8 cellular contexts compared by ENCODE assay signal in the genomic region with DNA sequence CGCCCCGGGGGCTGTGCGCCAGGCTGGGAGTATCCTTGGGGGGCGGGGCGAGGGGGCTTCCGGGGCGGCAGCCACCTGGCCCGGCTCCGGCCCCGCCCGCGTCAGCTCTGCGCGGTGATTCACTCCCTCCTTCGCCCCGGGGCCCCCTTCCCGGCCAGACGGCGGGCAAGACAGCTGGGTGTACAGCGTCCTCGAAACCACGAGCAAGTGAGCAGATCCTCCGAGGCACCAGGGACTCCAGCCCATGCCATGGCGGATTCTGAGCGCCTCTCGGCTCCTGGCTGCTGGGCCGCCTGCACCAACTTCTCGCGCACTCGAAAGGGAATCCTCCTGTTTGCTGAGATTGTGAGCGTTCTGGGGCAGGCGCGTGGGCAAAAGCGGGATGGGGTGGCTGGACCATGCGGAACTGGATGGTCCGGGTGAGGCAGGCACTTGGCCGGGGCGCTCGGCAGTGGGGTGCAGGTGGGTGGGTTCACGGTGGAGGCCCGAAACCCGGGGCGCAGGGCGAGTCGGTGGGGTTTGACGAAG. TPM values are rescaled to one million over a fixed set of nuclear protein-coding genes. Genes with fewer than 3 reads are reported as not detected.
DNase-seq lines count a peak whose midpoint lies in the region; ATAC-seq and TF ChIP-seq lines count a peak whose summit lies in the region.

A gene with protein sequence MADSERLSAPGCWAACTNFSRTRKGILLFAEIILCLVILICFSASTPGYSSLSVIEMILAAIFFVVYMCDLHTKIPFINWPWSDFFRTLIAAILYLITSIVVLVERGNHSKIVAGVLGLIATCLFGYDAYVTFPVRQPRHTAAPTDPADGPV (plus strand): TSS at position 147 of the 528 bp plus-strand sequence. CDS start 103 bp downstream, at position 250.

- DNase-seq in NCI-H2107 (lab: John Stamatoyannopoulos, UW) (peak; percentile 19), NCI-H2107 treated with DMSO at 0.1 percent for 48 hours (lab: John Stamatoyannopoulos, UW; ENCODE audit: unreplicated experiment) (no peak), SJSA1 (ENCODE audit: low read depth in 1 of 2, low spot score in 2 of 2) (peak; percentile 52 to 66), left ventricle myocardium inferior (peak; percentile 52), sigmoid colon (peak; percentile 85), superior temporal gyrus (ENCODE audit: extremely low spot score) (no peak)
- peak; percentile 65 to 80 for DNase-seq in activated naive CD4-positive, alpha-beta T cell treated with anti-CD3 and anti-CD28 coated beads, Interleukin-2, amount 50 U/mL, for 72 hours (ENCODE audit: low spot score in 2 of 2)

- WGBS in sigmoid colon, 2 donors = 0 to 1% methylated on average over 46 of the region's 46 CpGs

- H3K9me3 Mint-ChIP-seq in activated naive CD4-positive, alpha-beta T cell treated with anti-CD3 and anti-CD28 coated beads, Interleukin-2, amount 50 U/mL, for 72 hours = no peaks in the 10 kb centered on the region

- H3K27me3 ChIP-seq in SJSA1 (replicated peaks) (no peaks in the 10 kb centered on the region), left ventricle myocardium inferior (ENCODE audit: low read depth) (no peaks in the 10 kb centered on the region), sigmoid colon (no peaks in the 10 kb centered on the region)

- H3K4me3 ChIP-seq in SJSA1 (peak within 1 kb of the TSS; percentile 69), left ventricle myocardium inferior (peak within 1 kb of the TSS; percentile 75), sigmoid colon (peak within 1 kb of the TSS; percentile 42 to 65 (median 60))

- H3K36me3 Mint-ChIP-seq in activated naive CD4-positive, alpha-beta T cell treated with anti-CD3 and anti-CD28 coated beads, Interleukin-2, amount 50 U/mL, for 72 hours = peaks cover 16 to 20% of the 10 kb centered on the region in 2 donors

- TF ChIP-seq CTCF in left ventricle myocardium inferior (IDR thresholded peaks at IDR 0.05; ENCODE audit: borderline replicate concordance) (no peak), sigmoid colon (IDR thresholded peaks at IDR 0.05) (no peak)

- peak within 1 kb of the TSS; percentile 86 to 93 for H3K27ac Mint-ChIP-seq in activated naive CD4-positive, alpha-beta T cell treated with anti-CD3 and anti-CD28 coated beads, Interleukin-2, amount 50 U/mL, for 72 hours

- no peak for TF ChIP-seq EP300 in sigmoid colon (IDR thresholded peaks at IDR 0.05)

- H3K4me1 ChIP-seq in SJSA1 (replicated peaks) (peaks cover 12% of the 10 kb centered on the region), left ventricle myocardium inferior (peaks cover 17% of the 10 kb centered on the region), sigmoid colon (peaks cover 0 to 27% (median 5%) of the 10 kb centered on the region in 4 donors)

- intact Hi-C loops in left ventricle myocardium inferior (cut with micrococcal nuclease) (no loop called here), sigmoid colon (cut with DNase I) (no loop called here)

- H3K27ac ChIP-seq in SJSA1 (peak within 1 kb of the TSS; percentile 78), left ventricle myocardium inferior (replicated peaks) (peak within 1 kb of the TSS; percentile 89), sigmoid colon (peak within 1 kb of the TSS; percentile 88 to 93 (median 92))

- H3K36me3 ChIP-seq in SJSA1 (peaks cover 43% of the 10 kb centered on the region), left ventricle myocardium inferior (peaks cover 13% of the 10 kb centered on the region), sigmoid colon (peaks cover 0 to 17% (median 5%) of the 10 kb centered on the region in 4 donors)

- H3K9me3 ChIP-seq in SJSA1 (replicated peaks) (no peaks in the 10 kb centered on the region), left ventricle myocardium inferior (replicated peaks) (no peaks in the 10 kb centered on the region), sigmoid colon (no peaks in the 10 kb centered on the region)

- peak; percentile 40 to 45 for TF ChIP-seq POLR2A in sigmoid colon (IDR thresholded peaks at IDR 0.05)

- ATAC-seq in HG03280 (IDR thresholded peaks at IDR 0.05; ENCODE audit: unreplicated experiment) = peak; percentile 37
- peak; percentile 67 to 82 for ATAC-seq in activated naive CD4-positive, alpha-beta T cell treated with anti-CD3 and anti-CD28 coated beads, Interleukin-2, amount 50 U/mL, for 72 hours

RNA-seq across cellular contexts. Expression of the gene that starts here (rescaled TPM):
- 48.3 and 63.8 TPM in 2 replicates for total RNA-seq in SJSA1 (2014; rRNA removed; shearing (Covaris generic))
- total RNA-seq in activated naive CD4-positive, alpha-beta T cell treated with anti-CD3 and anti-CD28 coated beads, Interleukin-2, amount 50 U/mL, for 72 hours = 100 to 1,000 TPM; 142 to 169 TPM
- total RNA-seq in left ventricle myocardium inferior (42.1 TPM), sigmoid colon (10 to 100 TPM; 39.0 to 65.1 (median 48.9) TPM)
- 100 to 1,000 TPM in 1 of 3 donors, 10 to 100 TPM in 2; 61.7 to 185 (median 88.9) TPM for polyA plus RNA-seq in sigmoid colon

Comparison
In these comparisons a context has a peak if more than half of its experiments do, and no peak if none do; other contexts are left out.
1. DNase-seq: peak in NCI-H2107 (single experiment), SJSA1 (2 of 2), activated naive CD4-positive, alpha-beta T cell treated with anti-CD3 and anti-CD28 coated beads, Interleukin-2, amount 50 U/mL, for 72 hours (2 of 2), left ventricle myocardium inferior (single experiment) and sigmoid colon (single experiment); none in NCI-H2107 treated with DMSO at 0.1 percent for 48 hours (single experiment) and superior temporal gyrus (single experiment).
2. Peak in every context shown above with its lines, with median percentiles within 50 percentile points of each other: H3K27ac ChIP-seq and H3K4me3 ChIP-seq.